19 cellular contexts compared by ENCODE assay signal in the genomic region with DNA sequence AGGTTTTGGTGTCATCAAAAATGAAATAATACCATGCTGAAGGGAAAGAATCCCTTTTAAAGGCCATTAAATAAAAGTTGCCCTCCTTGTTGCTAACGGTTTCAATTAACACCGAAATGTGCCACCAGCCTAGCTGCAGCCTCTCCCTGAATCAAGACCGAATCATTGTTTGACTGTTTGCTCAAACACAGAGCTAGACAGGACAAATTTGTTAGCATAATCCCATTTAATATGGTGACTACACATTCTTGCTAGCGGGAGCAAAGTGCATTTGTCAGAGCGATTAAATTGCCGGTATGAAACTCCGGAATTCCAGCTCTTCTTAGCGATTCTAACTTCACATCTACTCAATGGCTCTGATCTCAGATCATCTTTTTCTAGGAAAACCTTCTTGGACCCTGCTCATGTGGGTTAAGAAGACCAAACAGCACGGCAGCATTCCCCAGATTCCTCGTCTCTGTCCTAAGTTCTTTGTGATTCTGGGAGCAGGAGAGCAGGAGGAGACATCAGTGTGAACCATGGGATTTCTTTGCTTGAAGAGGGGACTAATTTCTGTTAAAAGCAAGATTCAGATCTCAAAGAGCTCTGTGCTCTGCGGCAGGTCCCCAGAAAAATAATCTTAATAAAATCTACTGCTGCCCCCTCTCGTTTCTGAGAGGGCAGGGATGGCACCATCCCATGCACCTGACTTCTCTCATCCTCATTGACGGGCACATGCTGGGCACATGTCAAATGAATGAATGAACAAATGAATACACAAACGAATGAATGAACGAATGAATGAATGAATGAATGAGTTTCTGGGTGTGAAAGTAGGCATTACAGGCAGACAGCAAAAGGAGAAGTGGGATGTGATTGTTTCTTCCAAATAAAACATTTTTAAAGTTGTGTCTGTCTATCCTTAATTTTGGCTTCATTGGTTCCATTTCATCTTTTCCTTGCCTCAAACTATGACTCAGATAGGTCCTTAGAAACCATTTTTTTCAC.
"Had no signal": no experiment of that assay in that cellular context is flagged by ENCODE, and none has a peak within 500 bp of the region (broad histone marks: within the 10 kb centered on the region; RNA-seq: fewer than 3 reads in every experiment).

No MANE protein-coding gene starts in this region.

- DNase-seq: activated CD4-positive, alpha-beta memory T cell treated with anti-CD3 and anti-CD28 coated beads, Interleukin-2, amount 10 ng/mL, durations not matched to agents 7 days and 5 days; activated CD4-positive, alpha-beta T cell treated with anti-CD3 and anti-CD28 coated beads for 1 hour; activated gamma-delta T cell; activated T-cell treated with anti-CD3 and anti-CD28 coated beads, Interleukin-2, amount 50 U/mL, for 48 hours; amygdala; cortex of kidney; effector memory CD4-positive, alpha-beta T cell; kidney glomerular epithelial cell; stimulated activated CD4-positive, alpha-beta T cell treated with anti-CD3 and anti-CD28 coated beads, Interleukin-2, amount 100 ng/mL, for 48 hours; stimulated activated CD8-positive, alpha-beta memory T cell treated with anti-CD3 and anti-CD28 coated beads, Interleukin-4, amount 100 ng/mL, for 48 hours; stimulated activated naive CD8-positive, alpha-beta T cell treated with anti-CD3 and anti-CD28 coated beads, Interleukin-15, amount 100 ng/mL, for 72 hours had no signal

- H3K4me3 ChIP-seq: gastroesophageal sphincter, thoracic aorta had no signal

- H3K4me3 Mint-ChIP-seq: activated CD4-positive, alpha-beta memory T cell treated with anti-CD3 and anti-CD28 coated beads, Interleukin-2, amount 10 ng/mL, durations not matched to agents 7 days and 5 days; activated naive CD8-positive, alpha-beta T cell; brain; central memory CD8-positive, alpha-beta T cell; stimulated activated naive CD8-positive, alpha-beta T cell treated with anti-CD3 and anti-CD28 coated beads, Interleukin-15, amount 100 ng/mL, for 72 hours had no signal

- H3K36me3 Mint-ChIP-seq: activated naive CD8-positive, alpha-beta T cell; brain had no signal

- H3K9me3 ChIP-seq: gastroesophageal sphincter, thoracic aorta had no signal

- H3K27me3 Mint-ChIP-seq: central memory CD8-positive, alpha-beta T cell had no signal

- H3K27me3 ChIP-seq: gastroesophageal sphincter had no signal

- H3K27ac ChIP-seq: epithelial cell of prostate, gastroesophageal sphincter, thoracic aorta had no signal

- H3K27ac Mint-ChIP-seq: activated CD4-positive, alpha-beta memory T cell treated with anti-CD3 and anti-CD28 coated beads, Interleukin-2, amount 10 ng/mL, durations not matched to agents 7 days and 5 days; activated naive CD8-positive, alpha-beta T cell; brain; progenitor cell of endocrine pancreas; stimulated activated naive CD8-positive, alpha-beta T cell treated with anti-CD3 and anti-CD28 coated beads, Interleukin-15, amount 100 ng/mL, for 72 hours had no signal

- H3K9me3 Mint-ChIP-seq: brain; central memory CD8-positive, alpha-beta T cell; stimulated activated naive CD8-positive, alpha-beta T cell treated with anti-CD3 and anti-CD28 coated beads, Interleukin-15, amount 100 ng/mL, for 72 hours had no signal

- ATAC-seq: gastroesophageal sphincter; sciatic nerve; stimulated activated naive CD8-positive, alpha-beta T cell treated with anti-CD3 and anti-CD28 coated beads, Interleukin-15, amount 100 ng/mL, for 72 hours had no signal

- H3K36me3 ChIP-seq: gastroesophageal sphincter, thoracic aorta had no signal
